9 cellular contexts compared by ENCODE assay signal in genomic region chr1:156055649-156056048, GRCh38. TPM values are rescaled to one million over a fixed set of nuclear protein-coding genes. Genes with fewer than 3 reads are reported as not detected.
DNase-seq lines count a peak whose midpoint lies in the region; ATAC-seq and TF ChIP-seq lines count a peak whose summit lies in the region.
"Had no signal": no experiment of that assay in that cellular context is flagged by ENCODE, and none has a peak within 500 bp of the region (broad histone marks: within the 10 kb centered on the region; RNA-seq: fewer than 3 reads in every experiment).

No MANE protein-coding gene starts in this region.

- no peak for TF ChIP-seq CTCF in left ventricle myocardium inferior (IDR thresholded peaks at IDR 0.05; ENCODE audit: borderline replicate concordance)
- TF ChIP-seq CTCF in right lobe of liver (IDR thresholded peaks at IDR 0.05), result no peak
- TF ChIP-seq CTCF in upper lobe of right lung (IDR thresholded peaks at IDR 0.05), result no peak

- no peaks in the 10 kb centered on the region for H3K36me3 Mint-ChIP-seq in activated naive CD8-positive, alpha-beta T cell

- H3K27ac ChIP-seq in left ventricle myocardium inferior (replicated peaks), result peak overlapping the region; percentile 99
- H3K27ac ChIP-seq in right lobe of liver, result peak overlapping the region in 1 of 3 donors; percentile 79
- H3K27ac ChIP-seq in upper lobe of right lung, result peak overlapping the region; percentile 83

- H3K27ac Mint-ChIP-seq in activated naive CD8-positive, alpha-beta T cell, result peak overlapping the region; percentile 46

- intact Hi-C loops in left ventricle myocardium inferior (cut with micrococcal nuclease) (no loop called here), Right ventricle myocardium superior (cut with DNase I) (no loop called here), right lobe of liver (cut with DNase I) (loop anchor here in 1 of 2 donors (10.0 kb wide), 1 partner anchor 51 kb away; no protein-coding TSS in a partner anchor), upper lobe of right lung (cut with DNase I) (no loop called here)

- no peak for ATAC-seq in Right ventricle myocardium superior (ENCODE audit: poor library complexity)
- no peak for ATAC-seq in right lobe of liver
- ATAC-seq in upper lobe of right lung, result no peak
- no peak for ATAC-seq in HG03354 (IDR thresholded peaks at IDR 0.05; ENCODE audit: poor library complexity, severe bottlenecking, unreplicated experiment)

- H3K9me3 Mint-ChIP-seq in activated naive CD8-positive, alpha-beta T cell (ENCODE audit: low read depth), result no peaks in the 10 kb centered on the region

- H3K27me3 ChIP-seq in left ventricle myocardium inferior (ENCODE audit: low read depth) (no peaks in the 10 kb centered on the region), right lobe of liver (no peaks in the 10 kb centered on the region), upper lobe of right lung (no peaks in the 10 kb centered on the region)

- no peak for DNase-seq in left ventricle myocardium inferior
- DNase-seq in Right ventricle myocardium superior, result no peak
- DNase-seq in right lobe of liver, result no peak
- DNase-seq in upper lobe of right lung, result no peak
- DNase-seq in COR-L47 (lab: John Stamatoyannopoulos, UW), result no peak
- DNase-seq in medulla oblongata (ENCODE audit: extremely low spot score), result no peak
- DNase-seq: NCI-H146 had no signal

- TF ChIP-seq POLR2A in right lobe of liver (IDR thresholded peaks at IDR 0.05), result no peak

- peak overlapping the region; percentile 95 for H3K4me3 ChIP-seq in left ventricle myocardium inferior
- peak overlapping the region; percentile 75 to 100 (median 89) for H3K4me3 ChIP-seq in right lobe of liver
- peak overlapping the region; percentile 93 for H3K4me3 ChIP-seq in upper lobe of right lung

- H3K4me1 ChIP-seq in left ventricle myocardium inferior (peaks cover 51% of the 10 kb centered on the region), right lobe of liver (peaks cover 0 to 7% (median 2%) of the 10 kb centered on the region in 4 donors), upper lobe of right lung (peaks cover 8% of the 10 kb centered on the region)

- H3K9me3 ChIP-seq in left ventricle myocardium inferior (replicated peaks) (no peaks in the 10 kb centered on the region), right lobe of liver (no peaks in the 10 kb centered on the region), upper lobe of right lung (no peaks in the 10 kb centered on the region)

- peak overlapping the region; percentile 93 for H3K4me3 Mint-ChIP-seq in activated naive CD8-positive, alpha-beta T cell

- H3K27me3 Mint-ChIP-seq in activated naive CD8-positive, alpha-beta T cell, result no peaks in the 10 kb centered on the region

- 36% methylated on average over 5 of the region's 6 CpGs for WGBS in right lobe of liver (ENCODE audit: insufficient coverage, low coverage, low lambda C conversion rate, missing lambda C conversion rate)

- peaks cover 19% of the 10 kb centered on the region for H3K36me3 ChIP-seq in left ventricle myocardium inferior
- no peaks in the 10 kb centered on the region for H3K36me3 ChIP-seq in right lobe of liver
- peaks cover 4% of the 10 kb centered on the region for H3K36me3 ChIP-seq in upper lobe of right lung

- peaks cover 30% of the 10 kb centered on the region for H3K4me1 Mint-ChIP-seq in activated naive CD8-positive, alpha-beta T cell (ENCODE audit: low read depth)

RNA-seq across cellular contexts. Expression of gene LAMTOR2, which starts 1.1 kb away (rescaled TPM):
- total RNA-seq in left ventricle myocardium inferior (55.0 TPM), Right ventricle myocardium superior (64.4 TPM), right lobe of liver (10 to 100 TPM; 49.4 to 71.0 (median 60.3) TPM), upper lobe of right lung (49.7 TPM)

RNA-seq across cellular contexts. Expression of gene UBQLN4, which starts 2.1 kb away (rescaled TPM):
- total RNA-seq in left ventricle myocardium inferior, result 29.9 TPM
- 30.4 TPM for total RNA-seq in Right ventricle myocardium superior
- total RNA-seq in right lobe of liver, result 10 to 100 TPM; 19.0 to 25.5 (median 21.0) TPM
- 37.0 TPM for total RNA-seq in upper lobe of right lung

RNA-seq across cellular contexts. Expression of gene RAB25, which starts 5.3 kb away (rescaled TPM):
- total RNA-seq in left ventricle myocardium inferior, result not detected
- not detected for total RNA-seq in Right ventricle myocardium superior
- 1 to 10 TPM in 2 of 6 experiments, under 1 TPM in 4; 0.40 to 3.2 (median 0.77) TPM for total RNA-seq in right lobe of liver
- 62.0 TPM for total RNA-seq in upper lobe of right lung

RNA-seq across cellular contexts. Expression of gene MEX3A, which starts 26.6 kb away (rescaled TPM):
- total RNA-seq in left ventricle myocardium inferior (0.16 TPM), Right ventricle myocardium superior (0.16 TPM), right lobe of liver (1 to 10 TPM in 1 of 6 experiments, under 1 TPM in 5; 0.35 to 1.4 (median 0.83) TPM), upper lobe of right lung (0.52 TPM)

RNA-seq across cellular contexts. Expression of gene SSR2, which starts 34.9 kb away (rescaled TPM):
- total RNA-seq in left ventricle myocardium inferior (77.6 TPM), Right ventricle myocardium superior (66.9 TPM), right lobe of liver (100 to 1,000 TPM in 4 of 6 experiments, 10 to 100 TPM in 2; 59.5 to 227 (median 103) TPM), upper lobe of right lung (231 TPM)

Comparison
In these comparisons a context has a peak if more than half of its experiments do, and no peak if none do; other contexts are left out.
1. RNA of gene RAB25, which starts 5.3 kb away (total RNA-seq): 62.0 TPM in upper lobe of right lung (single experiment); 0.40 to 3.2 TPM in right lobe of liver, not detected in left ventricle myocardium inferior (single experiment) and not detected in Right ventricle myocardium superior (single experiment); every median in the first group is over 10 times any median in the second.
2. Peak in every context shown above with its lines, with median percentiles within 50 percentile points of each other: H3K4me3 ChIP-seq.